Comparison of ENCODE assay signal across 15 cellular contexts in genomic region chr6:110063864-110064263, GRCh38.
DNase-seq lines count a peak whose midpoint lies in the region; ATAC-seq lines count a peak whose summit lies in the region.
"Had no signal": no experiment of that assay in that cellular context is flagged by ENCODE, and none has a peak within 500 bp of the region (broad histone marks: within the 10 kb centered on the region; RNA-seq: fewer than 3 reads in every experiment).

No MANE protein-coding gene starts in this region.

- H3K4me1 Mint-ChIP-seq in activated T-cell treated with anti-CD3 and anti-CD28 coated beads, Interleukin-2, amount 50 U/mL, for 4 hours (ENCODE audit: low read depth) = peaks cover 2% of the 10 kb centered on the region
- peaks cover 17 to 31% of the 10 kb centered on the region in 2 donors for H3K4me1 Mint-ChIP-seq in stimulated activated naive B cell treated with anti-CD40 and anti-IgM and Interleukin-4, amounts not matched to agents 10 μg/mL and 1 μg/mL and 100 μg/mL, for 72 hours

- H3K9me3 ChIP-seq in SK-N-MC (ENCODE audit: low read depth, low read length) = no peaks in the 10 kb centered on the region
- H3K9me3 ChIP-seq: right lobe of liver, SJSA1, upper lobe of left lung had no signal

- H3K36me3 Mint-ChIP-seq in activated T-cell treated with anti-CD3 and anti-CD28 coated beads, Interleukin-2, amount 50 U/mL, for 4 hours (ENCODE audit: insufficient read depth) = no peaks in the 10 kb centered on the region
- no peaks in the 10 kb centered on the region for H3K36me3 Mint-ChIP-seq in stimulated activated naive B cell treated with anti-CD40 and anti-IgM and Interleukin-4, amounts not matched to agents 10 μg/mL and 1 μg/mL and 100 μg/mL, for 72 hours
- H3K36me3 Mint-ChIP-seq: naive B cell, WTC11 had no signal

- H3K4me3 ChIP-seq in SK-N-MC = 0 out of 2 replicates have a peak overlapping the region, but pooled peaks have one; percentile 7
- H3K4me3 ChIP-seq: dorsolateral prefrontal cortex, right lobe of liver, SJSA1, upper lobe of left lung had no signal

- H3K27me3 Mint-ChIP-seq in activated T-cell treated with anti-CD3 and anti-CD28 coated beads, Interleukin-2, amount 50 U/mL, for 4 hours (ENCODE audit: low read depth) = peaks cover 35% of the 10 kb centered on the region
- peaks cover 5 to 8% of the 10 kb centered on the region in 2 donors for H3K27me3 Mint-ChIP-seq in stimulated activated naive B cell treated with anti-CD40 and anti-IgM and Interleukin-4, amounts not matched to agents 10 μg/mL and 1 μg/mL and 100 μg/mL, for 72 hours

- H3K9me3 Mint-ChIP-seq in activated T-cell treated with anti-CD3 and anti-CD28 coated beads, Interleukin-2, amount 50 U/mL, for 4 hours = no peaks in the 10 kb centered on the region
- H3K9me3 Mint-ChIP-seq in stimulated activated naive B cell treated with anti-CD40 and anti-IgM and Interleukin-4, amounts not matched to agents 10 μg/mL and 1 μg/mL and 100 μg/mL, for 72 hours = no peaks in the 10 kb centered on the region
- H3K9me3 Mint-ChIP-seq: naive B cell, WTC11 had no signal

- H3K27ac Mint-ChIP-seq in stimulated activated naive B cell treated with anti-CD40 and anti-IgM and Interleukin-4, amounts not matched to agents 10 μg/mL and 1 μg/mL and 100 μg/mL, for 72 hours = no peak overlapping the region
- H3K27ac Mint-ChIP-seq: WTC11 had no signal

- H3K4me3 Mint-ChIP-seq in activated T-cell treated with anti-CD3 and anti-CD28 coated beads, Interleukin-2, amount 50 U/mL, for 4 hours = no peak overlapping the region
- no peak overlapping the region for H3K4me3 Mint-ChIP-seq in stimulated activated naive B cell treated with anti-CD40 and anti-IgM and Interleukin-4, amounts not matched to agents 10 μg/mL and 1 μg/mL and 100 μg/mL, for 72 hours
- H3K4me3 Mint-ChIP-seq: WTC11 had no signal

- H3K36me3 ChIP-seq in SK-N-MC (ENCODE audit: insufficient read depth, low read length) = no peaks in the 10 kb centered on the region
- H3K36me3 ChIP-seq: right lobe of liver, SJSA1, upper lobe of left lung had no signal

- peak; percentile 63 to 87 for ATAC-seq in activated T-cell treated with anti-CD3 and anti-CD28 coated beads, Interleukin-2, amount 50 U/mL, for 4 hours
- peak; percentile 55 for ATAC-seq in HG03025 (IDR thresholded peaks at IDR 0.05; ENCODE audit: low FRiP score, unreplicated experiment)
- peak; percentile 60 to 67 for ATAC-seq in stimulated activated naive B cell treated with anti-CD40 and anti-IgM and Interleukin-4, amounts not matched to agents 10 μg/mL and 1 μg/mL and 100 μg/mL, for 72 hours (replicated peaks)
- no peak for ATAC-seq in HG03039 (IDR thresholded peaks at IDR 0.05; ENCODE audit: unreplicated experiment)
- ATAC-seq: right lobe of liver, WTC11 had no signal

- no peak overlapping the region for H3K9ac ChIP-seq in SK-N-MC (ENCODE audit: insufficient read length)

- no peak for DNase-seq in activated T-cell treated with anti-CD3 and anti-CD28 coated beads, Interleukin-2, amount 50 U/mL, for 4 hours
- no peak for DNase-seq in activated T-cell treated with anti-CD3 and anti-CD28 coated beads for 4 hours
- DNase-seq in SK-N-MC (ENCODE audit: low read depth, low spot score) = peak; percentile 62
- DNase-seq in stimulated activated naive B cell treated with anti-CD40 and anti-IgM and Interleukin-4, amounts not matched to agents 10 μg/mL and 1 μg/mL and 100 μg/mL, for 72 hours = no peak
- DNase-seq in activated naive CD4-positive, alpha-beta T cell treated with Interleukin-2 at 50 U/mL for 16 hours = no peak
- DNase-seq in DMS 273 treated with DMSO at 0.1 percent for 48 hours (lab: John Stamatoyannopoulos, UW) = no peak
- DNase-seq: dorsolateral prefrontal cortex, naive B cell, NCI-H526, right lobe of liver, upper lobe of left lung had no signal

- H3K27ac ChIP-seq in SK-N-MC = no peak overlapping the region
- H3K27ac ChIP-seq: right lobe of liver, SJSA1, upper lobe of left lung had no signal
